ENCODE assay signal across 20 cellular contexts in the genomic region with DNA sequence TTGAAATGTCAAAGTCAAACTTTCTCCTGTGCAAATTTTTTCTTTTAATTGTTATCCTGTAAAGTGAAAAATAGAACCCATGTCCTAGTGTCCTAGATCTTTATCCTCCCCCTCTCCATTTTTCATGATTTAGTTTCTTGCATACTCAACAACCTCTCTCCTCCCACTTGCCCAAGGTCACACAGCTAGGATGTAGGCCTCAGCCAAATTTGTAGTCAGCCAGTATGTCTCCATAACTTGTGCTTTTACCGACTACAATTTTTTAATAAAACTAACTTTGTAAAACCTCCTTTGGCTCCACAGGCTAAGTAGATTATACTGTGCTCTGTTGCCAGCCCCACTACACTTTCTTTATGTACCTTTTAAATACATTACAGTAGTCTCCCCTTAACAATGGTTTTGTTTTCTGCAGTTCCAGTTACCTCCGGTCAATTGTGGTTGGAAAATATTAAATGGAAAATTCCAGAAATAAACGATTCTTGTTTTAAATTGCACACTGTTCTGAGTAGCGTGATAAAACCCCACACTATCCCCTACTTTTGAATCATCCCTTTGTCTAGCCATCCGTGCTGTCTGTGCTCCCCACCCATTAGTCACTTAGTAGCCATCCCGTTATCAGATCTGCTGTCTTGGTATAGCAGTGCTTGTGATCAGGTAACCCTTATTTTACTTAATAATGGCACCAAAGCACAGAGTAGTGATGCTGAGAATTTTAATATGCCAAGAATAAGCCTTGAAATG. TPM values are rescaled to one million over a fixed set of nuclear protein-coding genes. Genes with fewer than 3 reads are reported as not detected.
DNase-seq lines count a peak whose midpoint lies in the region; TF ChIP-seq lines count a peak whose summit lies in the region.
"Had no signal": no experiment of that assay in that cellular context is flagged by ENCODE, and none has a peak within 500 bp of the region (broad histone marks: within the 10 kb centered on the region; RNA-seq: fewer than 3 reads in every experiment).

No MANE protein-coding gene starts in this region.

- peak overlapping the region; percentile 67 for H3K27ac ChIP-seq in ectodermal cell (ENCODE audit: insufficient read depth, low read depth, low read length, poor library complexity, severe bottlenecking)
- H3K27ac ChIP-seq: gastroesophageal sphincter, KMS-11, transverse colon had no signal

- H3K4me3 ChIP-seq in ectodermal cell (ENCODE audit: insufficient read depth, low read depth, low read length), result no peak overlapping the region
- H3K4me3 ChIP-seq: gastroesophageal sphincter, transverse colon had no signal

- no peak for TF ChIP-seq CTCF in nephron progenitor cell (IDR thresholded peaks at IDR 0.05)

- H3K4me3 Mint-ChIP-seq in nephron progenitor cell, result no peak overlapping the region
- H3K4me3 Mint-ChIP-seq in activated naive CD4-positive, alpha-beta T cell treated with anti-CD3 and anti-CD28 coated beads, Interleukin-2, amount 10 ng/mL, durations not matched to agents 7 days and 5 days, result no peak overlapping the region
- H3K4me3 Mint-ChIP-seq: activated CD4-positive, alpha-beta T cell treated with anti-CD3 and anti-CD28 coated beads for 36 hours; activated naive CD8-positive, alpha-beta T cell treated with anti-CD3 and anti-CD28 coated beads, Interleukin-2, amount 10 ng/mL, durations not matched to agents 7 days and 5 days; T-helper 2 cell treated with Interferon-gamma antibody and Interleukin-4, amounts not matched to agents 5 μg/mL and 100 μg/mL, for 36 hours had no signal

- peak overlapping the region; percentile 73 for H3K27ac Mint-ChIP-seq in nephron progenitor cell
- H3K27ac Mint-ChIP-seq in activated naive CD4-positive, alpha-beta T cell treated with anti-CD3 and anti-CD28 coated beads, Interleukin-2, amount 10 ng/mL, durations not matched to agents 7 days and 5 days, result no peak overlapping the region
- H3K27ac Mint-ChIP-seq: activated CD4-positive, alpha-beta T cell treated with anti-CD3 and anti-CD28 coated beads for 36 hours; activated naive CD8-positive, alpha-beta T cell treated with anti-CD3 and anti-CD28 coated beads, Interleukin-2, amount 10 ng/mL, durations not matched to agents 7 days and 5 days; T-helper 2 cell treated with Interferon-gamma antibody and Interleukin-4, amounts not matched to agents 5 μg/mL and 100 μg/mL, for 36 hours had no signal

- H3K9me3 ChIP-seq in ectodermal cell (ENCODE audit: control insufficient read depth, low read length), result no peaks in the 10 kb centered on the region

- DNase-seq in COLO829 (ENCODE audit: low spot score) (peak; percentile 68), M059J (ENCODE audit: low read depth) (peak; percentile 88), nephron progenitor cell (no peak), NK-92 (lab: John Stamatoyannopoulos, UW; ENCODE audit: unreplicated experiment) (no peak)
- no peak for DNase-seq in activated naive CD4-positive, alpha-beta T cell treated with anti-CD3 and anti-CD28 coated beads, Interleukin-2, amount 10 ng/mL, durations not matched to agents 7 days and 5 days
- no peak for DNase-seq in activated CD4-positive, alpha-beta T cell treated with anti-CD3 and anti-CD28 coated beads for 4 hours
- no peak for DNase-seq in activated effector memory CD4-positive, alpha-beta T cell treated with Interleukin-2 at 50 U/mL for 16 hours
- DNase-seq: activated CD4-positive, alpha-beta T cell treated with anti-CD3 and anti-CD28 coated beads for 36 hours; activated naive CD8-positive, alpha-beta T cell treated with anti-CD3 and anti-CD28 coated beads, Interleukin-2, amount 10 ng/mL, durations not matched to agents 7 days and 5 days; caudate nucleus; GDM1; midbrain; NK-92 treated with Interleukin-12 subunit alpha and Interleukin-12 subunit beta, amount 100 ng/mL, for 24 hours; nucleus accumbens; Right ventricle myocardium superior; transverse colon had no signal

- peaks cover 29% of the 10 kb centered on the region for H3K9me3 Mint-ChIP-seq in nephron progenitor cell
- H3K9me3 Mint-ChIP-seq in activated naive CD4-positive, alpha-beta T cell treated with anti-CD3 and anti-CD28 coated beads, Interleukin-2, amount 10 ng/mL, durations not matched to agents 7 days and 5 days, result no peaks in the 10 kb centered on the region
- H3K9me3 Mint-ChIP-seq: T-helper 2 cell treated with Interferon-gamma antibody and Interleukin-4, amounts not matched to agents 5 μg/mL and 100 μg/mL, for 36 hours had no signal

- H3K36me3 ChIP-seq in ectodermal cell (ENCODE audit: control insufficient read depth, insufficient read depth, low read length), result no peaks in the 10 kb centered on the region
- H3K36me3 ChIP-seq: gastroesophageal sphincter, transverse colon had no signal

- H3K4me1 Mint-ChIP-seq in nephron progenitor cell, result peaks cover 9% of the 10 kb centered on the region
- H3K4me1 Mint-ChIP-seq in activated naive CD4-positive, alpha-beta T cell treated with anti-CD3 and anti-CD28 coated beads, Interleukin-2, amount 10 ng/mL, durations not matched to agents 7 days and 5 days, result no peaks in the 10 kb centered on the region
- H3K4me1 Mint-ChIP-seq: activated CD4-positive, alpha-beta T cell treated with anti-CD3 and anti-CD28 coated beads for 36 hours; activated naive CD8-positive, alpha-beta T cell treated with anti-CD3 and anti-CD28 coated beads, Interleukin-2, amount 10 ng/mL, durations not matched to agents 7 days and 5 days had no signal

- 71 to 77% methylated on average over 4 to 5 of the region's 6 CpGs for WGBS in ectodermal cell, 2 experiments

- peaks cover 22% of the 10 kb centered on the region for H3K4me1 ChIP-seq in ectodermal cell (ENCODE audit: control insufficient read depth, insufficient read depth, low read length)
- H3K4me1 ChIP-seq: gastroesophageal sphincter, transverse colon had no signal

- CTCF ChIA-PET in activated naive CD4-positive, alpha-beta T cell treated with anti-CD3 and anti-CD28 coated beads, Interleukin-2, amount 10 ng/mL, durations not matched to agents 7 days and 5 days (lab: Charles Lee), result no interaction called here

- no peaks in the 10 kb centered on the region for H3K27me3 ChIP-seq in ectodermal cell (ENCODE audit: control insufficient read depth, insufficient read depth, low read length, poor library complexity, severe bottlenecking)
- H3K27me3 ChIP-seq: gastroesophageal sphincter had no signal

- no peaks in the 10 kb centered on the region for H3K27me3 Mint-ChIP-seq in nephron progenitor cell (ENCODE audit: low read depth, poor library complexity)
- no peaks in the 10 kb centered on the region for H3K27me3 Mint-ChIP-seq in activated naive CD4-positive, alpha-beta T cell treated with anti-CD3 and anti-CD28 coated beads, Interleukin-2, amount 10 ng/mL, durations not matched to agents 7 days and 5 days
- H3K27me3 Mint-ChIP-seq: activated naive CD8-positive, alpha-beta T cell treated with anti-CD3 and anti-CD28 coated beads, Interleukin-2, amount 10 ng/mL, durations not matched to agents 7 days and 5 days had no signal

- H3K36me3 Mint-ChIP-seq in nephron progenitor cell (ENCODE audit: low read depth), result peaks cover 31% of the 10 kb centered on the region
- no peaks in the 10 kb centered on the region for H3K36me3 Mint-ChIP-seq in activated naive CD4-positive, alpha-beta T cell treated with anti-CD3 and anti-CD28 coated beads, Interleukin-2, amount 10 ng/mL, durations not matched to agents 7 days and 5 days
- H3K36me3 Mint-ChIP-seq: activated naive CD8-positive, alpha-beta T cell treated with anti-CD3 and anti-CD28 coated beads, Interleukin-2, amount 10 ng/mL, durations not matched to agents 7 days and 5 days had no signal

RNA-seq across cellular contexts. Expression of a gene that starts 22.8 kb away (rescaled TPM):
- total RNA-seq in M059J (2014; rRNA removed; shearing (Covaris generic)), result 98.9 and 126 TPM in 2 replicates
- 88.3 TPM for polyA plus RNA-seq in ectodermal cell (2013, experiment 1 of 4)
- polyA plus RNA-seq in ectodermal cell (2013, experiment 2 of 4), result 96.1 TPM
- polyA plus RNA-seq in ectodermal cell (2013, experiment 3 of 4), result 85.3 TPM
- 98.1 TPM for polyA plus RNA-seq in ectodermal cell (2013, experiment 4 of 4)
- total RNA-seq: activated CD4-positive, alpha-beta T cell treated with anti-CD3 and anti-CD28 coated beads for 36 hours; activated naive CD8-positive, alpha-beta T cell treated with anti-CD3 and anti-CD28 coated beads, Interleukin-2, amount 10 ng/mL, durations not matched to agents 7 days and 5 days had no signal

Comparison
In these comparisons a context has a peak if more than half of its experiments do, and no peak if none do; other contexts are left out.
1. DNase-seq: peak in COLO829 (single experiment) and M059J (single experiment); none in nephron progenitor cell (single experiment), activated naive CD4-positive, alpha-beta T cell treated with anti-CD3 and anti-CD28 coated beads, Interleukin-2, amount 10 ng/mL, durations not matched to agents 7 days and 5 days (single experiment), activated CD4-positive, alpha-beta T cell treated with anti-CD3 and anti-CD28 coated beads for 4 hours (0 of 2), activated effector memory CD4-positive, alpha-beta T cell treated with Interleukin-2 at 50 U/mL for 16 hours (single experiment) and NK-92 (single experiment).